In the genomic region with DNA sequence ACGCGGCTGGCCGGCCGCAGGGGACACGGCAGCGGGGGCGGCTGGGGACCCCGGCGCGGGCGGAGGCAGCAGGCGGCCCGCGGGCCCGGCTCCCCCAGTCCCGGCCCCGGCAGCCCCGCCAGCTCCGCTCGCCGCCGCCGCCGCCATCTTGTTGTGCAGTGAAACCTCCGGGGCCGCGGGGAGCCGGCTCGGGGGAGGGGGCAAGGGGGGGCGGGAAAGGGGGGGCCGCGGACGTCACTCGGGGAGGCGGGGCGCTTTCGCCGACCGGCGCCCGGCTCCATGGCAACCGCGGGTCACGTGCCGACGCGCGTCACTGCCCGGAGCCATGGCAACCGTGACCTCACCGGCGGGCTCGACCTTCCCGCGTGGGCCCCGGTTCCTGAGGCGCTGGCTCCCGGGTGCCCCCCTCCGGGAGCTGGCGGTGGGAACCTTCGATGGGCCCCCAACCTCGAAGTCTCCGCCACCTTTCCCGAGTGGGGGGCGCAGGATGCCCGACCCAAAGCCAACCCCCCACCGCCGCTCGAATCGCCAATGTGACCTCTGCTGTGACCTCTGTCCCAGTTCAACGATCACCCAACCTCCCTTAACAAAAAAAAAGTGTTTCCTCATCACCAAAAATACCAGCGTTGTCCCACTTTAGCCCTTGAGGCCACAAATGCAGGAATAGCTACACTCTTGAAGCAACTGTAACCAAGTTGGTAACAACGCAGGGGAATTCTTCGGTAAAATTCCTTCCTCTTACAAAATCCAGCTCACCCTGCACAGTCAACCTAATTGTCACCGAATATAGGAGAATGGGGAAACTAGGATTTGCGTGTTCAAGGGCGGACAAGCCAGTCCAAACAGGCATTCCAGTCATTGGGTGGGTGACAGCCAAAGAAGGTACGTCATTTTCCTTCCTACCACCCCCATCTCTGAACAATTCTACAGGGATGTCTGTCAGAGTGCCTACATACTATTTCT, we compare ENCODE assay signal across 8 cellular contexts. TPM values are rescaled to one million over a fixed set of nuclear protein-coding genes. Genes with fewer than 3 reads are reported as not detected.
DNase-seq lines count a peak whose midpoint lies in the region; ATAC-seq, FAIRE-seq and TF ChIP-seq lines count a peak whose summit lies in the region.

A gene (minus strand): TSS at position 160 of the 963 bp plus-strand sequence. CDS start 13 bp downstream, at position 147.

- H3K4me1 Mint-ChIP-seq in astrocyte (ENCODE audit: low read depth, unreplicated experiment) = peaks cover 26% of the 10 kb centered on the region

- in situ Hi-C loops in GM13977 (cut with MboI; ENCODE audit: low pct_unique_long_range_greater_than_20kb, low sequenced_read_pairs, unreplicated experiment) = no loop called here

- peak within 1 kb of the TSS; percentile 87 for H2AFZ ChIP-seq in astrocyte (ENCODE audit: low read depth, low read length)

- peaks cover 40% of the 10 kb centered on the region for H4K20me1 ChIP-seq in astrocyte (ENCODE audit: insufficient read depth, low read length)

- TF ChIP-seq CTCF in GM13977 (IDR thresholded peaks at IDR 0.05; ENCODE audit: extremely low read depth, insufficient read depth, missing control alignments) (peak; percentile 71), astrocyte (IDR thresholded peaks at IDR 0.05; ENCODE audit: insufficient read depth, low read depth, low read length) (no peak)

- peak within 1 kb of the TSS; percentile 99 for H3K4me3 Mint-ChIP-seq in astrocyte (ENCODE audit: unreplicated experiment)

- no peaks in the 10 kb centered on the region for H3K27me3 Mint-ChIP-seq in astrocyte (ENCODE audit: low read depth, unreplicated experiment)

- DNase-seq in GM13977 (ENCODE audit: low spot score) (peak; percentile 99), NCI-H187 treated with DMSO at 0.1 percent for 48 hours (lab: John Stamatoyannopoulos, UW) (peak; percentile 66), T-helper 22 cell (ENCODE audit: low read depth) (peak; percentile 90), astrocyte (ENCODE audit: low read depth) (peak; percentile 80), hepatic stellate cell (ENCODE audit: low spot score) (peak; percentile 98), retina (peak; percentile 94), DMS114 treated with DMSO at 0.1 percent for 48 hours (lab: John Stamatoyannopoulos, UW; ENCODE audit: unreplicated experiment) (no peak)

- no peaks in the 10 kb centered on the region for H3K36me3 Mint-ChIP-seq in astrocyte (ENCODE audit: low read depth, unreplicated experiment)

- peak; percentile 53 for ATAC-seq in HG02938 (IDR thresholded peaks at IDR 0.05; ENCODE audit: unreplicated experiment)

- H3K9ac ChIP-seq in astrocyte (ENCODE audit: low read length) = peak within 1 kb of the TSS; percentile 98

- H3K27me3 ChIP-seq in astrocyte (ENCODE audit: insufficient read depth, low read length) = no peaks in the 10 kb centered on the region

- FAIRE-seq in astrocyte (lab: Jason Lieb, UNC) = no peak

- no peaks in the 10 kb centered on the region for H3K9me3 ChIP-seq in astrocyte (ENCODE audit: insufficient read depth, low read depth, low read length)

- H3K4me1 ChIP-seq in astrocyte (ENCODE audit: insufficient read depth, low read length) = peaks cover 30% of the 10 kb centered on the region

- H3K27ac ChIP-seq in astrocyte (ENCODE audit: low read depth, low read length) = peak within 1 kb of the TSS; percentile 95

- H3K9me3 Mint-ChIP-seq in astrocyte (ENCODE audit: unreplicated experiment) = no peaks in the 10 kb centered on the region

- H3K4me2 ChIP-seq in astrocyte (ENCODE audit: low read length) = peak within 1 kb of the TSS; percentile 96

- peak within 1 kb of the TSS; percentile 96 for H3K27ac Mint-ChIP-seq in astrocyte (ENCODE audit: unreplicated experiment)

- no peaks in the 10 kb centered on the region for H3K36me3 ChIP-seq in astrocyte (ENCODE audit: insufficient read depth, low read length)

- H3K4me3 ChIP-seq in astrocyte (ENCODE audit: insufficient read depth, low read depth, low read length) = peak within 1 kb of the TSS; percentile 74

- peaks cover 49% of the 10 kb centered on the region for H3K79me2 ChIP-seq in astrocyte (ENCODE audit: insufficient read depth, low read length)

RNA-seq across cellular contexts. Expression of the gene that starts here (rescaled TPM):
- 31.8 and 34.4 TPM in 2 replicates for total RNA-seq in astrocyte
